Comparison of ENCODE assay signal across 18 cellular contexts in genomic region chr4:152848508-152848907, GRCh38.
A peak's percentile ranks its signal among the peaks of the same experiment; 100 is the strongest.
DNase-seq lines count a peak whose midpoint lies in the region; ATAC-seq, FAIRE-seq and TF ChIP-seq lines count a peak whose summit lies in the region.
"Had no signal": no experiment of that assay in that cellular context is flagged by ENCODE, and none has a peak within 500 bp of the region (broad histone marks: within the 10 kb centered on the region; RNA-seq: fewer than 3 reads in every experiment).

No MANE protein-coding gene starts in this region.

- H3K27me3 ChIP-seq in GM23338 (ENCODE audit: insufficient read depth) (no peaks in the 10 kb centered on the region), bronchial epithelial cell (ENCODE audit: control insufficient read depth, insufficient read depth, low read length) (no peaks in the 10 kb centered on the region), pancreas (no peaks in the 10 kb centered on the region)
- H3K27me3 ChIP-seq: BLaER1 had no signal

- peak overlapping the region; percentile 44 for H3K27ac Mint-ChIP-seq in GM23338
- H3K27ac Mint-ChIP-seq: CD8-positive, alpha-beta memory T cell; IgD-negative memory B cell had no signal

- H3K4me3 ChIP-seq in GM23338 (no peak overlapping the region), bronchial epithelial cell (ENCODE audit: low read depth, low read length) (no peak overlapping the region), fibroblast of villous mesenchyme (ENCODE audit: low read depth, low read length) (no peak overlapping the region), pancreas (no peak overlapping the region)
- H3K4me3 ChIP-seq: BLaER1 had no signal

- no peaks in the 10 kb centered on the region for H4K20me1 ChIP-seq in GM23338 (replicated peaks; ENCODE audit: insufficient read depth)
- H4K20me1 ChIP-seq: BLaER1 had no signal

- H3K4me1 ChIP-seq in GM23338 (ENCODE audit: insufficient read depth) (peaks cover 48% of the 10 kb centered on the region), pancreas (no peaks in the 10 kb centered on the region)

- ATAC-seq in GM23338 (no peak), HG02571 (IDR thresholded peaks at IDR 0.05; ENCODE audit: unreplicated experiment) (no peak), pancreas (no peak)
- ATAC-seq: HCT116 had no signal

- no peak for TF ChIP-seq CTCF in D721Med (IDR thresholded peaks at IDR 0.05; ENCODE audit: insufficient read depth, missing control alignments)
- TF ChIP-seq CTCF in GM23338 (conservative IDR thresholded peaks at IDR 0.05; ENCODE audit: low read depth in 2 of 2) = no peak
- TF ChIP-seq CTCF in bronchial epithelial cell (IDR thresholded peaks at IDR 0.05; ENCODE audit: insufficient read depth, low read length, severe bottlenecking) = no peak
- TF ChIP-seq CTCF in fibroblast of villous mesenchyme (IDR thresholded peaks at IDR 0.05; ENCODE audit: insufficient read depth, low read depth, low read length) = no peak
- no peak for TF ChIP-seq CTCF in pancreas (IDR thresholded peaks at IDR 0.05)

- H3K36me3 Mint-ChIP-seq in GM23338 (ENCODE audit: low read depth) = peaks cover 15% of the 10 kb centered on the region

- intact Hi-C loops in pancreas (cut with DNase I) = no loop called here

- H2AFZ ChIP-seq in GM23338 = no peak overlapping the region

- H3K4me1 Mint-ChIP-seq in GM23338 = peaks cover 43% of the 10 kb centered on the region

- H3K27ac ChIP-seq in GM23338 (ENCODE audit: low read depth) (peak overlapping the region; percentile 33; the same call in 1 of the 2 replicates), pancreas (no peak overlapping the region)
- H3K27ac ChIP-seq: BLaER1 had no signal

- H3K9me3 ChIP-seq in pancreas = no peaks in the 10 kb centered on the region

- no peaks in the 10 kb centered on the region for H3K9me2 ChIP-seq in GM23338 (ENCODE audit: insufficient read depth)

- 95% methylated on average over 3 of the region's 3 CpGs for WGBS in pancreas, 2 donors

- peaks cover 9% of the 10 kb centered on the region for H3K9me3 Mint-ChIP-seq in GM23338

- DNase-seq in D721Med (ENCODE audit: insufficient read length, low spot score) = no peak
- DNase-seq in GM23338 (ENCODE audit: low spot score) = no peak
- DNase-seq in bronchial epithelial cell (ENCODE audit: low read depth) = peak; percentile 26
- peak; percentile 7 for DNase-seq in fibroblast of villous mesenchyme (ENCODE audit: low read depth)
- no peak for DNase-seq in pancreas
- DNase-seq in LoVo (ENCODE audit: low spot score) = no peak
- no peak for DNase-seq in SIG-M5 treated with dmso at 0.1 percent for 504 hours (lab: John Stamatoyannopoulos, UW; ENCODE audit: unreplicated experiment)
- DNase-seq: 8988T; AML-193; Caco-2; CD8-positive, alpha-beta memory T cell; DMS53; GF-D8; GOT3 had no signal

- H3K79me2 ChIP-seq in GM23338 (replicated peaks; ENCODE audit: insufficient read depth) = peaks cover 28% of the 10 kb centered on the region

- no peak overlapping the region for H3K4me3 Mint-ChIP-seq in GM23338
- H3K4me3 Mint-ChIP-seq: CD8-positive, alpha-beta memory T cell; IgD-negative memory B cell had no signal

- H3K4me2 ChIP-seq in GM23338 = no peak overlapping the region
- H3K4me2 ChIP-seq: BLaER1 had no signal

- peak; percentile 16 for FAIRE-seq in D721Med (lab: Jason Lieb, UNC)
- FAIRE-seq in bronchial epithelial cell (lab: Jason Lieb, UNC) = no peak
- no peak for FAIRE-seq in pancreas (lab: Jason Lieb, UNC)

- H3K36me3 ChIP-seq in GM23338 (ENCODE audit: insufficient read depth) (peaks cover 5% of the 10 kb centered on the region; the same call in 1 of the 2 replicates), bronchial epithelial cell (ENCODE audit: control insufficient read depth, insufficient read depth, low read length) (no peaks in the 10 kb centered on the region), pancreas (no peaks in the 10 kb centered on the region)

- peaks cover 6% of the 10 kb centered on the region; the same call in 1 of the 2 replicates for H3F3A ChIP-seq in GM23338 (replicated peaks; ENCODE audit: low read depth)

- H3K27me3 Mint-ChIP-seq in GM23338 (ENCODE audit: insufficient read depth, low read depth, poor library complexity) = no peaks in the 10 kb centered on the region
- H3K27me3 Mint-ChIP-seq: IgD-negative memory B cell had no signal

TF ChIP-seq in GM23338, 12 proteins besides CTCF, POLR2A, EP300 and RAD21 (continues in another document):
- TF ChIP-seq REST (IDR thresholded peaks at IDR 0.05; ENCODE audit: unreplicated experiment) (no peak), CREB1 (CRISPR knock-in tag; IDR thresholded peaks at IDR 0.05; ENCODE audit: low read depth) (no peak), ETS1 (IDR thresholded peaks at IDR 0.05) (no peak), JUNB (IDR thresholded peaks at IDR 0.05; ENCODE audit: unreplicated experiment) (no peak), POLR2AphosphoS5 (IDR thresholded peaks at IDR 0.05; ENCODE audit: low read depth) (no peak)

Comparison
In these comparisons a context has a peak if more than half of its experiments do, and no peak if none do; other contexts are left out.
1. DNase-seq: peak in bronchial epithelial cell (single experiment) and fibroblast of villous mesenchyme (single experiment); none in D721Med (single experiment), GM23338 (single experiment), pancreas (0 of 6), LoVo (single experiment) and SIG-M5 treated with dmso at 0.1 percent for 504 hours (single experiment).